Comparison of ENCODE assay signal across 10 cellular contexts in genomic region chr2:112636605-112637288, GRCh38. TPM values are rescaled to one million over a fixed set of nuclear protein-coding genes. Genes with fewer than 3 reads are reported as not detected.
DNase-seq lines count a peak whose midpoint lies in the region; ATAC-seq and TF ChIP-seq lines count a peak whose summit lies in the region.
"Had no signal": no experiment of that assay in that cellular context is flagged by ENCODE, and none has a peak within 500 bp of the region (broad histone marks: within the 10 kb centered on the region; RNA-seq: fewer than 3 reads in every experiment).

No MANE protein-coding gene starts in this region.

- H3K27ac ChIP-seq in coronary artery = no peak overlapping the region

- ATAC-seq in GM19455 (IDR thresholded peaks at IDR 0.05; ENCODE audit: unreplicated experiment) (peak; percentile 80), HG03280 (IDR thresholded peaks at IDR 0.05; ENCODE audit: unreplicated experiment) (peak; percentile 74)

- no peaks in the 10 kb centered on the region for H3K36me3 Mint-ChIP-seq in activated naive CD8-positive, alpha-beta T cell treated with anti-CD3 and anti-CD28 coated beads for 36 hours

- H3K27me3 Mint-ChIP-seq in activated naive CD8-positive, alpha-beta T cell treated with anti-CD3 and anti-CD28 coated beads for 36 hours = no peaks in the 10 kb centered on the region
- H3K27me3 Mint-ChIP-seq: IgD-negative memory B cell had no signal

- H3K4me3 Mint-ChIP-seq in activated naive CD8-positive, alpha-beta T cell treated with anti-CD3 and anti-CD28 coated beads for 36 hours = no peak overlapping the region

- no peak overlapping the region for H3K27ac Mint-ChIP-seq in activated naive CD8-positive, alpha-beta T cell treated with anti-CD3 and anti-CD28 coated beads for 36 hours

- no peaks in the 10 kb centered on the region for H3K9me3 Mint-ChIP-seq in activated naive CD8-positive, alpha-beta T cell treated with anti-CD3 and anti-CD28 coated beads for 36 hours

- DNase-seq in GM13976 (ENCODE audit: low spot score) = peak; percentile 43
- DNase-seq in activated naive CD8-positive, alpha-beta T cell treated with anti-CD3 and anti-CD28 coated beads for 36 hours = peak; percentile 42
- no peak for DNase-seq in midbrain (lab: John Stamatoyannopoulos, UW)
- DNase-seq in HuH-7 (ENCODE audit: low spot score) = no peak
- DNase-seq in coronary artery (ENCODE audit: low spot score) = no peak
- DNase-seq in effector CD4-positive, alpha-beta T cell = no peak
- DNase-seq: T-helper 1 cell had no signal

- no peak overlapping the region for H3K4me3 ChIP-seq in coronary artery

- in situ Hi-C loops in GM13976 (cut with MboI; ENCODE audit: low sequenced_read_pairs, unreplicated experiment) = no loop called here

- H3K4me1 Mint-ChIP-seq in activated naive CD8-positive, alpha-beta T cell treated with anti-CD3 and anti-CD28 coated beads for 36 hours = peaks cover 59% of the 10 kb centered on the region

- TF ChIP-seq CTCF in GM13976 (IDR thresholded peaks at IDR 0.05; ENCODE audit: borderline replicate concordance, control extremely low read depth, extremely low read depth, insufficient read depth, missing control alignments) = no peak
- no peak for TF ChIP-seq CTCF in coronary artery (IDR thresholded peaks at IDR 0.05)

RNA-seq across cellular contexts. Expression of gene SLC20A1, which starts 9.0 kb away (rescaled TPM):
- 10 to 100 TPM; 81.8 to 84.6 TPM for total RNA-seq in activated naive CD8-positive, alpha-beta T cell treated with anti-CD3 and anti-CD28 coated beads for 36 hours

RNA-seq across cellular contexts. Expression of gene CHCHD5, which starts 52.3 kb away (rescaled TPM):
- total RNA-seq in activated naive CD8-positive, alpha-beta T cell treated with anti-CD3 and anti-CD28 coated beads for 36 hours = 10 to 100 TPM; 34.9 to 40.5 TPM

Comparison
In these comparisons a context has a peak if more than half of its experiments do, and no peak if none do; other contexts are left out.
1. DNase-seq: peak in GM13976 (single experiment) and activated naive CD8-positive, alpha-beta T cell treated with anti-CD3 and anti-CD28 coated beads for 36 hours (single experiment); none in midbrain (single experiment), HuH-7 (single experiment), coronary artery (single experiment) and effector CD4-positive, alpha-beta T cell (single experiment).